ENCODE assay signal across 1 cellular context in the genomic region with DNA sequence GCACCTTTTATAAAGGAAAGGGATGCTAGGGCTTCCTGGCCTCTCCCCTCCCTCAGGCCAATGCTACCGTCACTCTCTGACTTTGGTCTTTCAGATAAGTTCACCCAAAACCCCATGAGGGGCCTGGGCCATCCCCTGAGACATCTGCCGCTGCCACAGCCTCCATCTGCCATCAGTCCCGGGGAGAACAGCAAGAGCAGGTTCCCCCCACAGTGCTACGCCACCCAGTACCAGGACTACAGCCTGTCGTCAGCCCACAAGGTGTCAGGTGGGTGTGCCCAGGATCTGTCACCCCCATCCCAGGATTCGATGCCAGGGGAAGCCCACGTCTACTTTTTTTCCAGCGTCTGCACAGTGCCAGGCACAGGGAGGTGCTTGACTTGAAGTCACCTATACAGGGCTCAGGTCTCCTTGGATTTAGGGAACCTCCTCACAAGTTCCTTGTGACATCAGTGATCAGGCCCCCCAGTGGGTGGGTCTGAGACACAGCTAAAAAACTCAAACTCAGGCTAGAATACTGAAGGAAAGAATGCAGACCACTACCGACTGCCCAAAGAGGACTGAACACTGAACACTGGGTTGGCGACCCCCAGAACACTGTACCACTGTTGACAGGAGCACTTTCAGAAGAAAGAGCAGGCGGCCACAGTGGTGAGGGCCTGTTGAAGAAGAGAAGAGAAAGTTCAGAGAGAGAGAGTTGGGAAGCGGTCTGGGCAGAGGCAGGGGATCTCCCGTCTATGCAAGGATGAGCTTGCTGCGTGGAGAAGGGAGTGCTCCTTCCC.
TF ChIP-seq lines count a peak whose summit lies in the region.

No MANE protein-coding gene starts in this region.

TF ChIP-seq in IMR-90, 13 proteins besides CTCF, POLR2A, EP300 and RAD21:
- TF ChIP-seq CHD1 (IDR thresholded peaks at IDR 0.05; ENCODE audit: low read depth, low read length) (no peak), SMC3 (IDR thresholded peaks at IDR 0.05; ENCODE audit: low read depth, low read length) (no peak), MAZ (IDR thresholded peaks at IDR 0.05; ENCODE audit: borderline replicate concordance, low read depth, low read length) (no peak), NFE2L2 (IDR thresholded peaks at IDR 0.05; ENCODE audit: low read depth, low read length) (no peak), RCOR1 (IDR thresholded peaks at IDR 0.05; ENCODE audit: insufficient replicate concordance, low read length) (no peak), CEBPB (IDR thresholded peaks at IDR 0.05; ENCODE audit: low read depth, low read length) (no peak), FOS (IDR thresholded peaks at IDR 0.05; ENCODE audit: low read depth, low read length) (no peak)
- TF ChIP-seq, protein P1, sequence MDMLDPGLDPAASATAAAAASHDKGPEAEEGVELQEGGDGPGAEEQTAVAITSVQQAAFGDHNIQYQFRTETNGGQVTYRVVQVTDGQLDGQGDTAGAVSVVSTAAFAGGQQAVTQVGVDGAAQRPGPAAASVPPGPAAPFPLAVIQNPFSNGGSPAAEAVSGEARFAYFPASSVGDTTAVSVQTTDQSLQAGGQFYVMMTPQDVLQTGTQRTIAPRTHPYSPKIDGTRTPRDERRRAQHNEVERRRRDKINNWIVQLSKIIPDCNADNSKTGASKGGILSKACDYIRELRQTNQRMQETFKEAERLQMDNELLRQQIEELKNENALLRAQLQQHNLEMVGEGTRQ (IDR thresholded peaks at IDR 0.05; ENCODE audit: low read depth, low read length) = no peak
